In genomic region chr2:210527286-210527685, GRCh38 we compare ENCODE assay signal across 3 cellular contexts.
TF ChIP-seq lines count a peak whose summit lies in the region.

No MANE protein-coding gene starts in this region.

TF ChIP-seq in liver, 16 proteins besides CTCF, POLR2A, EP300 and RAD21:
- peak; percentile 9 for TF ChIP-seq SP1 (IDR thresholded peaks at IDR 0.05)
- TF ChIP-seq FOXA2 (IDR thresholded peaks at IDR 0.05), result no peak
- TF ChIP-seq YY1 (IDR thresholded peaks at IDR 0.05), result peak; percentile 88
- TF ChIP-seq, protein P1, sequence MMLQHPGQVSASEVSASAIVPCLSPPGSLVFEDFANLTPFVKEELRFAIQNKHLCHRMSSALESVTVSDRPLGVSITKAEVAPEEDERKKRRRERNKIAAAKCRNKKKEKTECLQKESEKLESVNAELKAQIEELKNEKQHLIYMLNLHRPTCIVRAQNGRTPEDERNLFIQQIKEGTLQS (IDR thresholded peaks at IDR 0.05), result no peak
- TF ChIP-seq GABPA (IDR thresholded peaks at IDR 0.05 in 1 of 2, conservative IDR thresholded peaks at IDR 0.05 in 1 of 2), result no peak
- TF ChIP-seq HNF4A (conservative IDR thresholded peaks at IDR 0.05), result peak; percentile 34 to 52
- TF ChIP-seq, protein P2, sequence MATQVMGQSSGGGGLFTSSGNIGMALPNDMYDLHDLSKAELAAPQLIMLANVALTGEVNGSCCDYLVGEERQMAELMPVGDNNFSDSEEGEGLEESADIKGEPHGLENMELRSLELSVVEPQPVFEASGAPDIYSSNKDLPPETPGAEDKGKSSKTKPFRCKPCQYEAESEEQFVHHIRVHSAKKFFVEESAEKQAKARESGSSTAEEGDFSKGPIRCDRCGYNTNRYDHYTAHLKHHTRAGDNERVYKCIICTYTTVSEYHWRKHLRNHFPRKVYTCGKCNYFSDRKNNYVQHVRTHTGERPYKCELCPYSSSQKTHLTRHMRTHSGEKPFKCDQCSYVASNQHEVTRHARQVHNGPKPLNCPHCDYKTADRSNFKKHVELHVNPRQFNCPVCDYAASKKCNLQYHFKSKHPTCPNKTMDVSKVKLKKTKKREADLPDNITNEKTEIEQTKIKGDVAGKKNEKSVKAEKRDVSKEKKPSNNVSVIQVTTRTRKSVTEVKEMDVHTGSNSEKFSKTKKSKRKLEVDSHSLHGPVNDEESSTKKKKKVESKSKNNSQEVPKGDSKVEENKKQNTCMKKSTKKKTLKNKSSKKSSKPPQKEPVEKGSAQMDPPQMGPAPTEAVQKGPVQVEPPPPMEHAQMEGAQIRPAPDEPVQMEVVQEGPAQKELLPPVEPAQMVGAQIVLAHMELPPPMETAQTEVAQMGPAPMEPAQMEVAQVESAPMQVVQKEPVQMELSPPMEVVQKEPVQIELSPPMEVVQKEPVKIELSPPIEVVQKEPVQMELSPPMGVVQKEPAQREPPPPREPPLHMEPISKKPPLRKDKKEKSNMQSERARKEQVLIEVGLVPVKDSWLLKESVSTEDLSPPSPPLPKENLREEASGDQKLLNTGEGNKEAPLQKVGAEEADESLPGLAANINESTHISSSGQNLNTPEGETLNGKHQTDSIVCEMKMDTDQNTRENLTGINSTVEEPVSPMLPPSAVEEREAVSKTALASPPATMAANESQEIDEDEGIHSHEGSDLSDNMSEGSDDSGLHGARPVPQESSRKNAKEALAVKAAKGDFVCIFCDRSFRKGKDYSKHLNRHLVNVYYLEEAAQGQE (IDR thresholded peaks at IDR 0.05), result peak; percentile 32
- TF ChIP-seq, protein P3, sequence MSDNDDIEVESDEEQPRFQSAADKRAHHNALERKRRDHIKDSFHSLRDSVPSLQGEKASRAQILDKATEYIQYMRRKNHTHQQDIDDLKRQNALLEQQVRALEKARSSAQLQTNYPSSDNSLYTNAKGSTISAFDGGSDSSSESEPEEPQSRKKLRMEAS (IDR thresholded peaks at IDR 0.05), result peak; percentile 46
- TF ChIP-seq, protein P4, sequence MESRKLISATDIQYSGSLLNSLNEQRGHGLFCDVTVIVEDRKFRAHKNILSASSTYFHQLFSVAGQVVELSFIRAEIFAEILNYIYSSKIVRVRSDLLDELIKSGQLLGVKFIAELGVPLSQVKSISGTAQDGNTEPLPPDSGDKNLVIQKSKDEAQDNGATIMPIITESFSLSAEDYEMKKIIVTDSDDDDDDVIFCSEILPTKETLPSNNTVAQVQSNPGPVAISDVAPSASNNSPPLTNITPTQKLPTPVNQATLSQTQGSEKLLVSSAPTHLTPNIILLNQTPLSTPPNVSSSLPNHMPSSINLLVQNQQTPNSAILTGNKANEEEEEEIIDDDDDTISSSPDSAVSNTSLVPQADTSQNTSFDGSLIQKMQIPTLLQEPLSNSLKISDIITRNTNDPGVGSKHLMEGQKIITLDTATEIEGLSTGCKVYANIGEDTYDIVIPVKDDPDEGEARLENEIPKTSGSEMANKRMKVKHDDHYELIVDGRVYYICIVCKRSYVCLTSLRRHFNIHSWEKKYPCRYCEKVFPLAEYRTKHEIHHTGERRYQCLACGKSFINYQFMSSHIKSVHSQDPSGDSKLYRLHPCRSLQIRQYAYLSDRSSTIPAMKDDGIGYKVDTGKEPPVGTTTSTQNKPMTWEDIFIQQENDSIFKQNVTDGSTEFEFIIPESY (IDR thresholded peaks at IDR 0.05), result peak; percentile 33
- TF ChIP-seq TAF1 (conservative IDR thresholded peaks at IDR 0.05), result no peak
- TF ChIP-seq HNF4G (IDR thresholded peaks at IDR 0.05), result no peak
- TF ChIP-seq EGR1 (IDR thresholded peaks at IDR 0.05; ENCODE audit: low read depth in 2 of 2), result peak in 1 of 2 donors; percentile 27
- TF ChIP-seq JUND (IDR thresholded peaks at IDR 0.05), result no peak
- TF ChIP-seq RXRA (IDR thresholded peaks at IDR 0.05), result peak; percentile 21 to 58

TF ChIP-seq in HepG2, 621 proteins besides CTCF, POLR2A, EP300 and RAD21:
- TF ChIP-seq ZNF296 (CRISPR knock-in tag; conservative IDR thresholded peaks at IDR 0.05) (no peak), ZNF720 (CRISPR knock-in tag; IDR thresholded peaks at IDR 0.05) (no peak), HMGXB4 (CRISPR knock-in tag; IDR thresholded peaks at IDR 0.05; ENCODE audit: borderline replicate concordance in 1 of 2, low read depth in 1 of 2) (no peak), RXRB (CRISPR knock-in tag; IDR thresholded peaks at IDR 0.05; ENCODE audit: borderline replicate concordance) (no peak), NRL (CRISPR knock-in tag; IDR thresholded peaks at IDR 0.05; ENCODE audit: borderline replicate concordance) (no peak), FOXK2 (IDR thresholded peaks at IDR 0.05) (no peak), YEATS4 (CRISPR knock-in tag; IDR thresholded peaks at IDR 0.05; ENCODE audit: borderline replicate concordance) (no peak), ZNF33B (CRISPR knock-in tag; IDR thresholded peaks at IDR 0.05) (no peak), NCOR1 (IDR thresholded peaks at IDR 0.05; ENCODE audit: borderline replicate concordance, low read length) (no peak)
- TF ChIP-seq, protein P5, sequence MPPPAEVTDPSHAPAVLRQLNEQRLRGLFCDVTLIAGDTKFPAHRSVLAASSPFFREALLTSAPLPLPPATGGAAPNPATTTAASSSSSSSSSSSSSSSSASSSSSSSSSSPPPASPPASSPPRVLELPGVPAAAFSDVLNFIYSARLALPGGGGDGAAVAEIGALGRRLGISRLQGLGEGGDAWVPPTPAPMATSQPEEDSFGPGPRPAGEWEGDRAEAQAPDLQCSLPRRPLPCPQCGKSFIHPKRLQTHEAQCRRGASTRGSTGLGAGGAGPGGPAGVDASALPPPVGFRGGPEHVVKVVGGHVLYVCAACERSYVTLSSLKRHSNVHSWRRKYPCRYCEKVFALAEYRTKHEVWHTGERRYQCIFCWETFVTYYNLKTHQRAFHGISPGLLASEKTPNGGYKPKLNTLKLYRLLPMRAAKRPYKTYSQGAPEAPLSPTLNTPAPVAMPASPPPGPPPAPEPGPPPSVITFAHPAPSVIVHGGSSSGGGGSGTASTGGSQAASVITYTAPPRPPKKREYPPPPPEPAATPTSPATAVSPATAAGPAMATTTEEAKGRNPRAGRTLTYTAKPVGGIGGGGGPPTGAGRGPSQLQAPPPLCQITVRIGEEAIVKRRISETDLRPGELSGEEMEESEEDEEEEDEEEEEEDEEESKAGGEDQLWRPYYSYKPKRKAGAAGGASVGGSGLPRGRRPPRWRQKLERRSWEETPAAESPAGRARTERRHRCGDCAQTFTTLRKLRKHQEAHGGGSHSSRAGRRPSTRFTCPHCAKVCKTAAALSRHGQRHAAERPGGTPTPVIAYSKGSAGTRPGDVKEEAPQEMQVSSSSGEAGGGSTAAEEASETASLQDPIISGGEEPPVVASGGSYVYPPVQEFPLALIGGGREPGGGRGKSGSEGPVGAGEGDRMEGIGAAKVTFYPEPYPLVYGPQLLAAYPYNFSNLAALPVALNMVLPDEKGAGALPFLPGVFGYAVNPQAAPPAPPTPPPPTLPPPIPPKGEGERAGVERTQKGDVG (CRISPR knock-in tag; IDR thresholded peaks at IDR 0.05; ENCODE audit: borderline replicate concordance), result no peak

TF ChIP-seq in SK-N-SH, 30 proteins besides CTCF, POLR2A, EP300 and RAD21:
- no peak for TF ChIP-seq GABPA (IDR thresholded peaks at IDR 0.05; ENCODE audit: low read depth)
- no peak for TF ChIP-seq JUND (IDR thresholded peaks at IDR 0.05)
- TF ChIP-seq YY1 (IDR thresholded peaks at IDR 0.05; ENCODE audit: low read depth), result no peak
- no peak for TF ChIP-seq GATA2 (CRISPR knock-in tag; IDR thresholded peaks at IDR 0.05)
- no peak for TF ChIP-seq RCOR1 (IDR thresholded peaks at IDR 0.05; ENCODE audit: low read length)
- TF ChIP-seq, protein P4 (IDR thresholded peaks at IDR 0.05; ENCODE audit: borderline replicate concordance, low read depth), result no peak
- TF ChIP-seq, protein P2 (IDR thresholded peaks at IDR 0.05; ENCODE audit: low read depth, low read length), result no peak
- TF ChIP-seq FOSL2 (IDR thresholded peaks at IDR 0.05; ENCODE audit: borderline replicate concordance, low read depth), result no peak
- TF ChIP-seq FOXM1 (IDR thresholded peaks at IDR 0.05; ENCODE audit: low read depth), result no peak
- TF ChIP-seq NRF1 (IDR thresholded peaks at IDR 0.05; ENCODE audit: low read depth, low read length), result no peak
- no peak for TF ChIP-seq TAF1 (IDR thresholded peaks at IDR 0.05; ENCODE audit: borderline replicate concordance, low read depth, low read length)
- no peak for TF ChIP-seq ELF1 (IDR thresholded peaks at IDR 0.05)
- TF ChIP-seq USF1 (IDR thresholded peaks at IDR 0.05; ENCODE audit: borderline replicate concordance, low read depth), result no peak
- TF ChIP-seq SMC3 (IDR thresholded peaks at IDR 0.05; ENCODE audit: low read depth, low read length), result no peak
- TF ChIP-seq MEF2A (IDR thresholded peaks at IDR 0.05; ENCODE audit: borderline replicate concordance, low read depth), result no peak
- TF ChIP-seq IRF3 (IDR thresholded peaks at IDR 0.05; ENCODE audit: low read depth, low read length), result no peak
- TF ChIP-seq MXI1 (IDR thresholded peaks at IDR 0.05; ENCODE audit: low read depth, low read length), result no peak
- TF ChIP-seq NFIC (IDR thresholded peaks at IDR 0.05; ENCODE audit: borderline replicate concordance), result no peak
TF ChIP-seq in SK-N-SH: peak in this region for 0.
